11 cellular contexts compared by ENCODE assay signal in the genomic region with DNA sequence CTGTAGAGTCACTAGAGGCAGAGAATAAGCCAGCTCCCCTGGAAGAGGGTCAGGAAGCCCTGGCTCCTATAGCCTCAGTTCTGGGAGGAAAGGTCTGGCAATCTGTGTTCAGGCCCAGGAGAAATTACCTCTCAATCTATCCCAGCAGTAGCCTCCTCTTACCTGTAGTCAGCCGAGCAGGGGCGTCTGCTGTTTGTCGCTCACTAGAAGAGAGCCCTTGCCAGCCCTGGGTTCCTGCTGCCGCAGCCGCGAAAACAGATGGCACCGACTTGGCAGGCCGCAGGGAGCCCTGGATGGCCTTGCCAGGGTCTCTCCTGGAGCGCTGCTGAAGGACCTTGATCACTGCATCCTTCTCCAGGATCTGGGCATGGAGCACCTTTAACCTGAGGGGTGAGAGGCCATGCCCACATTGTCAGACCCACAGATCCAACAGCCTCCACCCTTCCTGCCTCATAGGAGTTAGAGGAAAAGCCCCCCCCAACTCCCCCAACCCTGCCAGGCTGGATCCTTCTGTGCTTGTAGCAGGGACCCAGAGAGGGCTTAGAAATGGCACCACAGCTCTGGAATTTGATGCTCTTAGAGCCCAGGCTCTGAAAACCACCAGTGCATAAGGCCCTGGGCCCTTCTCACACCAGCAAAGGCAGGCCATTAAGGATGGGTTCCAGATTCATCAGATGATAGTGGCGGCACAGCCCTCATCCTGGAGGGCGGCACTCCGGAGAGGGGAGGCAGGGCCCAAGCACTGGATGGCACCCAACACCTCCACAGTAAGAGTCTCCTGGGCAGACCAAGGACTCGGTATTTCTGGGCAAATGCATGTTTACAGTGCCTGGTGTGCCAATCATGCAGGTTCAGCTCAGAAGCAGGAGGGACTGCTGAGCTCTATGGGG. TPM values are rescaled to one million over a fixed set of nuclear protein-coding genes. Genes with fewer than 3 reads are reported as not detected.
A peak's percentile ranks its signal among the peaks of the same experiment; 100 is the strongest.
DNase-seq lines count a peak whose midpoint lies in the region; ATAC-seq and TF ChIP-seq lines count a peak whose summit lies in the region.
"Had no signal": no experiment of that assay in that cellular context is flagged by ENCODE, and none has a peak within 500 bp of the region (broad histone marks: within the 10 kb centered on the region; RNA-seq: fewer than 3 reads in every experiment).

No MANE protein-coding gene starts in this region.

- DNase-seq in DMS 273 (lab: John Stamatoyannopoulos, UW; ENCODE audit: unreplicated experiment) (peak; percentile 88), right atrium auricular region (ENCODE audit: low spot score) (no peak), gastrocnemius medialis (peak in 1 of 2 donors; percentile 48), NCI-H82 treated with DMSO at 0.1 percent for 48 hours (lab: John Stamatoyannopoulos, UW; ENCODE audit: unreplicated experiment) (no peak), MG63 (no peak)
- no peak for DNase-seq in activated naive CD4-positive, alpha-beta T cell treated with anti-CD3 and anti-CD28 coated beads, Interleukin-2, amount 50 U/mL, for 16 hours
- DNase-seq: activated gamma-delta T cell; CD4-positive, alpha-beta T cell; stimulated activated naive B cell treated with anti-CD40 and anti-IgM and Interleukin-4, amounts not matched to agents 10 μg/mL and 1 μg/mL and 100 μg/mL, for 72 hours had no signal

- H3K9me3 ChIP-seq in right atrium auricular region (no peaks in the 10 kb centered on the region), gastrocnemius medialis (no peaks in the 10 kb centered on the region), MG63 (no peaks in the 10 kb centered on the region)

- H3K27ac ChIP-seq in angular gyrus (ENCODE audit: low read depth, low read length) (peak overlapping the region; percentile 81), right atrium auricular region (peak overlapping the region; percentile 34 to 100), gastrocnemius medialis (peak overlapping the region; percentile 41 to 99 (median 75))

- intact Hi-C loops in gastrocnemius medialis (cut with DNase I; ENCODE audit: low total_unique reads), result loop anchor here (5.0 to 10.0 kb wide), 3 partner anchors 107 to 1635 kb away; a partner anchor contains a TSS

- no peak overlapping the region for H3K4me3 ChIP-seq in right atrium auricular region
- no peak overlapping the region for H3K4me3 ChIP-seq in gastrocnemius medialis
- H3K4me3 ChIP-seq in MG63, result no peak overlapping the region

- TF ChIP-seq POLR2A in gastrocnemius medialis (IDR thresholded peaks at IDR 0.05), result no peak

- in situ Hi-C loops in gastrocnemius medialis (cut with MboI; ENCODE audit: low sequenced_read_pairs in 4 of 4), result no loop called here

- peaks cover 90% of the 10 kb centered on the region for H3K36me3 ChIP-seq in right atrium auricular region
- H3K36me3 ChIP-seq in gastrocnemius medialis, result peaks cover 0 to 52% of the 10 kb centered on the region in 2 donors
- H3K36me3 ChIP-seq in MG63, result peaks cover 96% of the 10 kb centered on the region

- H3K27me3 ChIP-seq in right atrium auricular region, result no peaks in the 10 kb centered on the region
- no peaks in the 10 kb centered on the region for H3K27me3 ChIP-seq in gastrocnemius medialis
- no peaks in the 10 kb centered on the region for H3K27me3 ChIP-seq in MG63

- H3K4me1 ChIP-seq in right atrium auricular region, result peaks cover 3 to 98% of the 10 kb centered on the region in 2 donors
- peaks cover 75 to 87% of the 10 kb centered on the region in 2 donors for H3K4me1 ChIP-seq in gastrocnemius medialis

- ATAC-seq in gastrocnemius medialis (no peak), GM19455 (IDR thresholded peaks at IDR 0.05; ENCODE audit: unreplicated experiment) (no peak)

- TF ChIP-seq CTCF in right atrium auricular region (IDR thresholded peaks at IDR 0.05) (no peak), gastrocnemius medialis (IDR thresholded peaks at IDR 0.05 in 4 of 5, conservative IDR thresholded peaks at IDR 0.05 in 1 of 5) (no peak)

RNA-seq across cellular contexts. Expression of a gene that starts 14.9 kb away (rescaled TPM):
- 100 to 1,000 TPM in 1 of 2 donors, 10 to 100 TPM in 1; 62.3 to 119 TPM for total RNA-seq in right atrium auricular region
- 10 to 100 TPM; 17.9 to 29.9 (median 20.6) TPM for total RNA-seq in gastrocnemius medialis
- total RNA-seq in MG63 (2014; rRNA removed; shearing (Covaris generic); ENCODE audit: low replicate concordance), result 172 and 180 TPM in 2 replicates
- total RNA-seq: CD4-positive, alpha-beta T cell had no signal
